In the genomic region with DNA sequence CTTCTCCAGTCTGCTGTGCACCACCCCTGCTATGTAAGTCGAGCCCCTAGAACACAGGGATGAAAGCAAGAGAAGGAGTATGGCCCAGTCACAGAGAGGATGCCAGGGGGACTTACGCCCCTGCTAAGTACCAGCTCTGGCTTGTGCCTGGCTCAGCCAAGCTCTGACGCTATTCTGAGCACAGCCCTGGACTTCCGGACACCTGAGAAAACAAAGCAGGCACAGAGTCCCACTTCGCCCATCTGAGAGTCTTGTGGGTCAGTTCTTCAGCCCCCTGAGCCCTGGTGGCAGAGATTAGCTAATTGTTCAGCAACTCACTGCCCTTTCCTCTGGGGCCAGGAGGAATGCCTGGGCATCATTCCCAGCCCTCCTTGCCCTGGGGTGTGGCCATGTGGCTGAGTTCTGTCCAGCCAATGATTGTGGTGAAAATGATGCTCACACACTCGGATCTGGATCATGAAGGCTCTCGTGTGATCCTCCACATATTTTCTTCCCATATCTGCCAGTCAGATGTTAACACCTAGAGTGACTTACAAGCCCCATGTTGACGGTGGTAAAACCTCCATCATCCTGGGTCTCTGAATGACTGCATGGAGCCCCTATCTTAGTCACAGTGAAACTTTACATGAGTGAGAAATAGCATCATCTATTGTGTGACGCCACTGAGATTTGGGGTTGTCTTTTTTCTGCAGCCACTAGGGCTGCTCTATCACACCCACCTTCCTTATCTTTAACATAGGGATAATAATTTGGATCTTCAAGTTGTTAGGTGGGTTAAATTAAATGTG, we compare ENCODE assay signal across 15 cellular contexts.
DNase-seq lines count a peak whose midpoint lies in the region; ATAC-seq, FAIRE-seq and TF ChIP-seq lines count a peak whose summit lies in the region.
"Had no signal": no experiment of that assay in that cellular context is flagged by ENCODE, and none has a peak within 500 bp of the region (broad histone marks: within the 10 kb centered on the region; RNA-seq: fewer than 3 reads in every experiment).

No MANE protein-coding gene starts in this region.

- H3K4me1 Mint-ChIP-seq in activated naive CD4-positive, alpha-beta T cell treated with anti-CD3 and anti-CD28 coated beads for 36 hours (ENCODE audit: low read depth), result peaks cover 13% of the 10 kb centered on the region

- no peak for FAIRE-seq in GM12878 (lab: Jason Lieb, UNC)
- FAIRE-seq: G401.6, keratinocyte had no signal

- in situ Hi-C loops in GM12878 (cut with MboI), result no loop called here
- in situ Hi-C loops in KBM-7 (cut with MboI; ENCODE audit: low pct_unique_long_range_greater_than_20kb, low sequenced_read_pairs), result no loop called here

- no peaks in the 10 kb centered on the region for H3K9me3 Mint-ChIP-seq in activated naive CD4-positive, alpha-beta T cell treated with anti-CD3 and anti-CD28 coated beads for 36 hours
- H3K9me3 Mint-ChIP-seq: brain had no signal

- POLR2A ChIA-PET in GM12878 (lab: Charles Lee), result interaction anchor here (0.6 kb wide), 1 partner anchor 229 kb away, joined by 3 read pairs; no protein-coding TSS in a partner anchor

- no peak for TF ChIP-seq POLR2A in GM12878 (IDR thresholded peaks at IDR 0.05; ENCODE audit: low read depth, low read length)

- intact Hi-C loops in activated naive CD4-positive, alpha-beta T cell treated with anti-CD3 and anti-CD28 coated beads for 36 hours (cut with micrococcal nuclease), result loop anchor here (5.0 kb wide), 1 partner anchor 58 kb away; no protein-coding TSS in a partner anchor
- intact Hi-C loops in GM12878 (cut with micrococcal nuclease; ENCODE audit: unreplicated experiment), result no loop called here

- peaks cover 31% of the 10 kb centered on the region for H3K27me3 Mint-ChIP-seq in activated naive CD4-positive, alpha-beta T cell treated with anti-CD3 and anti-CD28 coated beads for 36 hours (ENCODE audit: low read depth)

- no peak overlapping the region for H3K4me2 ChIP-seq in GM12878 (ENCODE audit: control insufficient read depth, insufficient read depth)

- H4K20me1 ChIP-seq in GM12878 (ENCODE audit: control insufficient read depth, insufficient read depth), result no peaks in the 10 kb centered on the region

- no peaks in the 10 kb centered on the region for H3K79me2 ChIP-seq in GM12878 (ENCODE audit: control insufficient read depth, insufficient read depth, low read length)

- no peak for TF ChIP-seq RAD21 in GM12878 (IDR thresholded peaks at IDR 0.05; ENCODE audit: insufficient read depth, low read depth, low read length)

- 30% methylated on average over 9 of the region's 9 CpGs for WGBS in GM12878 (ENCODE audit: insufficient coverage, insufficient replicate concordance, low lambda C conversion rate, missing lambda C conversion rate)

- no peak overlapping the region for H3K27ac ChIP-seq in GM12878 (ENCODE audit: control insufficient read depth, insufficient read depth)
- H3K27ac ChIP-seq: SJSA1 had no signal

- RAD21 ChIA-PET in GM12878 (lab: Charles Lee; ENCODE audit: unreplicated experiment), result no interaction called here

- no peaks in the 10 kb centered on the region for H3K36me3 Mint-ChIP-seq in activated naive CD4-positive, alpha-beta T cell treated with anti-CD3 and anti-CD28 coated beads for 36 hours (ENCODE audit: low read depth)
- H3K36me3 Mint-ChIP-seq: brain had no signal

- no TSS peak for BruUV-seq in GM12878 (replicated peaks; lab: Mats Ljungman, UMichigan)

- SMC1A ChIA-PET in GM12878 (lab: Charles Lee; ENCODE audit: uncharacterized antibody, unreplicated experiment), result interaction anchor here (1.5 kb wide), 1 partner anchor 11 kb away, joined by 3 read pairs; no protein-coding TSS in a partner anchor

- H3K9me3 ChIP-seq in GM12878 (replicated peaks; ENCODE audit: control insufficient read depth, insufficient read depth, low read length), result no peaks in the 10 kb centered on the region
- H3K9me3 ChIP-seq: SJSA1 had no signal

- CTCF ChIA-PET in activated naive CD4-positive, alpha-beta T cell treated with anti-CD3 and anti-CD28 coated beads for 36 hours (lab: Charles Lee), result interaction anchor here (0.7 kb wide), 1 partner anchor 42 kb away, joined by 3 read pairs; no protein-coding TSS in a partner anchor
- CTCF ChIA-PET in GM12878 (lab: Yijun Ruan, JAX), result interaction anchor here (2.2 kb wide), 1 partner anchor 11 kb away, joined by 6 read pairs; no protein-coding TSS in a partner anchor

- H3K4me3 ChIP-seq in Jurkat, Clone E6-1 (ENCODE audit: low read length), result no peak overlapping the region
- no peak overlapping the region for H3K4me3 ChIP-seq in GM12878
- H3K4me3 ChIP-seq: SJSA1 had no signal

- H3K4me3 Mint-ChIP-seq in activated naive CD4-positive, alpha-beta T cell treated with anti-CD3 and anti-CD28 coated beads for 36 hours, result no peak overlapping the region
- H3K4me3 Mint-ChIP-seq: brain had no signal

- TF ChIP-seq CTCF in GM12878 (IDR thresholded peaks at IDR 0.05 in 2 of 3, conservative IDR thresholded peaks at IDR 0.05 in 1 of 3; ENCODE audit: control insufficient read depth in 2 of 3, extremely low read depth in 1 of 3, insufficient read depth in 1 of 3, low read depth in 3 of 3, low read length in 3 of 3), result 0 out of 6 replicates have a peak, but pooled peaks of 1 of the 3 experiments have one; percentile 8

- no peaks in the 10 kb centered on the region for H3K36me3 ChIP-seq in GM12878 (ENCODE audit: control insufficient read depth in 2 of 2, insufficient read depth in 2 of 2, low read length in 1 of 2)
- H3K36me3 ChIP-seq: SJSA1 had no signal

- H3K27ac Mint-ChIP-seq in activated naive CD4-positive, alpha-beta T cell treated with anti-CD3 and anti-CD28 coated beads for 36 hours, result no peak overlapping the region
- H3K27ac Mint-ChIP-seq: brain had no signal

- peak; percentile 55 for ATAC-seq in GM12878
- ATAC-seq: HCT116 had no signal

- H3K9ac ChIP-seq in GM12878 (ENCODE audit: control insufficient read depth, insufficient read depth, low read length), result no peak overlapping the region

- no peak for TF ChIP-seq EP300 in GM12878 (IDR thresholded peaks at IDR 0.05; ENCODE audit: borderline replicate concordance in 1 of 2, control insufficient read depth in 1 of 2, low read depth in 2 of 2, low read length in 2 of 2)

- peak; percentile 52 for DNase-seq in activated naive CD4-positive, alpha-beta T cell treated with anti-CD3 and anti-CD28 coated beads for 36 hours
- no peak for DNase-seq in activated naive CD4-positive, alpha-beta T cell (lab: John Stamatoyannopoulos, UW)
- peak; percentile 11 for DNase-seq in Jurkat, Clone E6-1 (ENCODE audit: low read depth, low spot score)
- DNase-seq in GM12878 (ENCODE audit: low read depth, low spot score) (no peak), glomerular visceral epithelial cell (ENCODE audit: extremely low spot score) (no peak), hypothalamus (lab: John Stamatoyannopoulos, UW) (no peak), KBM-7 (no peak)
- peak; percentile 53 for DNase-seq in stimulated activated CD8-positive, alpha-beta memory T cell treated with anti-CD3 and anti-CD28 coated beads, Interleukin-4, amount 100 ng/mL, for 48 hours
- DNase-seq: activated CD4-positive, alpha-beta T cell treated with anti-CD3 and anti-CD28 coated beads, Interleukin-2, amount 50 U/mL, for 4 hours; NCI-H510A had no signal

- H2AFZ ChIP-seq in GM12878 (ENCODE audit: control insufficient read depth, low read depth, low read length), result no peak overlapping the region

- H3K27me3 ChIP-seq in GM12878 (replicated peaks in 1 of 2; ENCODE audit: control insufficient read depth in 2 of 2, insufficient read depth in 2 of 2, low read length in 1 of 2), result no peaks in the 10 kb centered on the region; a peak in 1 of 4 replicates
- H3K27me3 ChIP-seq: SJSA1 had no signal

- peaks cover 23% of the 10 kb centered on the region for H3K4me1 ChIP-seq in GM12878 (ENCODE audit: control insufficient read depth, insufficient read depth, low read length)
- H3K4me1 ChIP-seq: SJSA1 had no signal

TF ChIP-seq in GM12878, 131 proteins besides CTCF, POLR2A, EP300 and RAD21 (continues in another document):
- TF ChIP-seq CREB1 (IDR thresholded peaks at IDR 0.05; ENCODE audit: low read depth) (peak; percentile 84), BCL11A (IDR thresholded peaks at IDR 0.05; ENCODE audit: low read depth, low read length) (0 out of 2 replicates have a peak, but pooled peaks have one; percentile 25), ZNF622 (IDR thresholded peaks at IDR 0.05) (no peak), MYB (IDR thresholded peaks at IDR 0.05; ENCODE audit: borderline replicate concordance, low read depth, low read length) (no peak), RUNX3 (IDR thresholded peaks at IDR 0.05; ENCODE audit: low read length) (peak; percentile 40; the same call in 1 of the 2 replicates), CBFB (IDR thresholded peaks at IDR 0.05; ENCODE audit: low read depth) (no peak)
- TF ChIP-seq, protein P1, sequence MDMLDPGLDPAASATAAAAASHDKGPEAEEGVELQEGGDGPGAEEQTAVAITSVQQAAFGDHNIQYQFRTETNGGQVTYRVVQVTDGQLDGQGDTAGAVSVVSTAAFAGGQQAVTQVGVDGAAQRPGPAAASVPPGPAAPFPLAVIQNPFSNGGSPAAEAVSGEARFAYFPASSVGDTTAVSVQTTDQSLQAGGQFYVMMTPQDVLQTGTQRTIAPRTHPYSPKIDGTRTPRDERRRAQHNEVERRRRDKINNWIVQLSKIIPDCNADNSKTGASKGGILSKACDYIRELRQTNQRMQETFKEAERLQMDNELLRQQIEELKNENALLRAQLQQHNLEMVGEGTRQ (IDR thresholded peaks at IDR 0.05; ENCODE audit: borderline replicate concordance, low read depth, low read length), result no peak

Comparison
In these comparisons a context has a peak if more than half of its experiments do, and no peak if none do; other contexts are left out.
1. DNase-seq: peak in activated naive CD4-positive, alpha-beta T cell treated with anti-CD3 and anti-CD28 coated beads for 36 hours (single experiment), Jurkat, Clone E6-1 (single experiment) and stimulated activated CD8-positive, alpha-beta memory T cell treated with anti-CD3 and anti-CD28 coated beads, Interleukin-4, amount 100 ng/mL, for 48 hours (single experiment); none in activated naive CD4-positive, alpha-beta T cell (0 of 4), GM12878 (single experiment), glomerular visceral epithelial cell (single experiment), hypothalamus (0 of 51) and KBM-7 (single experiment).